16 cellular contexts compared by ENCODE assay signal in the genomic region with DNA sequence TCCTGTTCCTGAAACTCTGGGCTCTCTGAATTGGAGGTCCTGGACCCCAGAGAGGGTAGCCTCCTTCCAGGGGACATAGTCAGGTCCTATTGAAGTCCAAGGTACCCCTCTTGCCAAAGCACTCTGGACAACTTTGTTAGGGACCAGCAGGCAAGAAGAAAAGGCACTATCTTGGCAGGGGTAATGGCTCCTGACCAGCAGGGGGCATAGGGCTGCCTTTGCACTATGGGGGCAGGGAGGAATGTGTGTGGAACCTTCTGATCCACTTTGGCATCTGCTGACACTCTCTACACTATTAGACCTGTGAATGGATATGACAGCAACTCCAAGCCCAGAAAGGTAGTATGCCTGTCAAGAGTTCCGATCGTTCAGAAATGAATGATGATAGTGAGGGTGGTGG.
DNase-seq lines count a peak whose midpoint lies in the region; ATAC-seq and TF ChIP-seq lines count a peak whose summit lies in the region.
"Had no signal": no experiment of that assay in that cellular context is flagged by ENCODE, and none has a peak within 500 bp of the region (broad histone marks: within the 10 kb centered on the region; RNA-seq: fewer than 3 reads in every experiment).

No MANE protein-coding gene starts in this region.

- no peaks in the 10 kb centered on the region for H3K9me3 ChIP-seq in OCI-LY7 (ENCODE audit: low read length)
- H3K9me3 ChIP-seq: neutrophil, sigmoid colon, testis had no signal

- H3K4me3 ChIP-seq in GM12864 (ENCODE audit: low read depth, low read length) (no peak overlapping the region), OCI-LY7 (ENCODE audit: low read depth, low read length, poor library complexity, severe bottlenecking) (no peak overlapping the region)
- H3K4me3 ChIP-seq: sigmoid colon, testis had no signal

- H3K27ac Mint-ChIP-seq in WTC11 = no peak overlapping the region

- no peak overlapping the region for H3K4me2 ChIP-seq in OCI-LY7 (ENCODE audit: low read length)

- H3K9me2 ChIP-seq in OCI-LY7 (ENCODE audit: insufficient read depth, low read length) = no peaks in the 10 kb centered on the region

- no peaks in the 10 kb centered on the region for H3K27me3 Mint-ChIP-seq in WTC11 (ENCODE audit: low read depth)

- no TSS peak for BruUV-seq in OCI-LY7 (replicated peaks; lab: Mats Ljungman, UMichigan)

- intact Hi-C loops in OCI-LY7 (cut with micrococcal nuclease; ENCODE audit: unreplicated experiment) = no loop called here

- H3K27ac ChIP-seq in OCI-LY7 (ENCODE audit: low read depth, low read length, poor library complexity, severe bottlenecking) = no peak overlapping the region
- H3K27ac ChIP-seq: neutrophil, sigmoid colon, testis had no signal

- no peaks in the 10 kb centered on the region for H3K36me3 ChIP-seq in OCI-LY7 (ENCODE audit: insufficient read depth, low read length)
- H3K36me3 ChIP-seq: neutrophil, sigmoid colon had no signal

- H3K9me3 Mint-ChIP-seq in WTC11 = peaks cover 18% of the 10 kb centered on the region

- H3K79me2 ChIP-seq in OCI-LY7 (ENCODE audit: insufficient read depth, low read depth, low read length) = no peaks in the 10 kb centered on the region

- CTCF ChIA-PET in OCI-LY7 (lab: Charles Lee; ENCODE audit: unreplicated experiment) = no interaction called here
- CTCF ChIA-PET in WTC11 (lab: Charles Lee) = no interaction called here

- TF ChIP-seq CTCF in GM12864 (IDR thresholded peaks at IDR 0.05; ENCODE audit: low read depth, low read length, missing control alignments) (peak; percentile 56), OCI-LY7 (conservative IDR thresholded peaks at IDR 0.05; ENCODE audit: low read length) (peak; percentile 60), WTC11 (IDR thresholded peaks at IDR 0.05) (no peak)

- H2AFZ ChIP-seq in OCI-LY7 (ENCODE audit: low read length) = no peak overlapping the region

- no peak for ATAC-seq in WTC11

- H3K4me1 ChIP-seq in OCI-LY7 (ENCODE audit: insufficient read depth, low read length, poor library complexity, severe bottlenecking) = no peaks in the 10 kb centered on the region
- H3K4me1 ChIP-seq: sigmoid colon, testis had no signal

- H4K20me1 ChIP-seq in OCI-LY7 (ENCODE audit: insufficient read depth, low read length) = no peaks in the 10 kb centered on the region

- POLR2A ChIA-PET in OCI-LY7 (lab: Charles Lee) (no interaction called here), WTC11 (lab: Charles Lee) (no interaction called here)

- no peak overlapping the region for H3K4me3 Mint-ChIP-seq in WTC11
- H3K4me3 Mint-ChIP-seq: CD14-positive monocyte had no signal

- DNase-seq in DMS 273 (lab: John Stamatoyannopoulos, UW; ENCODE audit: unreplicated experiment) (peak; percentile 17), DMS 273 treated with DMSO at 0.1 percent for 48 hours (lab: John Stamatoyannopoulos, UW) (no peak), GM12864 (ENCODE audit: low read depth) (no peak), OCI-LY7 (ENCODE audit: low spot score) (no peak), germinal center (ENCODE audit: low spot score) (peak; percentile 3), NCI-H2196 treated with DMSO at 0.1 percent for 48 hours (lab: John Stamatoyannopoulos, UW; ENCODE audit: unreplicated experiment) (no peak), activated gamma-delta T cell treated with Interleukin-2 at 50 U/mL for 16 hours (no peak), WTC11 (ENCODE audit: low spot score) (no peak)
- DNase-seq: 8988T, amygdala, kidney, NCI-H1417, sigmoid colon, testis had no signal

- H3K4me1 Mint-ChIP-seq in WTC11 = peaks cover 8% of the 10 kb centered on the region
- H3K4me1 Mint-ChIP-seq: CD14-positive monocyte had no signal

- no peaks in the 10 kb centered on the region for H3K36me3 Mint-ChIP-seq in WTC11
- H3K36me3 Mint-ChIP-seq: CD14-positive monocyte had no signal

TF ChIP-seq in WTC11, 78 proteins besides CTCF, POLR2A, EP300 and RAD21 (continues in another document):
- TF ChIP-seq ETV6 (CRISPR knock-in tag; IDR thresholded peaks at IDR 0.05) (no peak), NFE2L1 (CRISPR knock-in tag; IDR thresholded peaks at IDR 0.05) (no peak), SP1 (CRISPR knock-in tag; conservative IDR thresholded peaks at IDR 0.05) (no peak), TEAD1 (CRISPR knock-in tag; IDR thresholded peaks at IDR 0.05) (no peak)
- TF ChIP-seq, protein P1, sequence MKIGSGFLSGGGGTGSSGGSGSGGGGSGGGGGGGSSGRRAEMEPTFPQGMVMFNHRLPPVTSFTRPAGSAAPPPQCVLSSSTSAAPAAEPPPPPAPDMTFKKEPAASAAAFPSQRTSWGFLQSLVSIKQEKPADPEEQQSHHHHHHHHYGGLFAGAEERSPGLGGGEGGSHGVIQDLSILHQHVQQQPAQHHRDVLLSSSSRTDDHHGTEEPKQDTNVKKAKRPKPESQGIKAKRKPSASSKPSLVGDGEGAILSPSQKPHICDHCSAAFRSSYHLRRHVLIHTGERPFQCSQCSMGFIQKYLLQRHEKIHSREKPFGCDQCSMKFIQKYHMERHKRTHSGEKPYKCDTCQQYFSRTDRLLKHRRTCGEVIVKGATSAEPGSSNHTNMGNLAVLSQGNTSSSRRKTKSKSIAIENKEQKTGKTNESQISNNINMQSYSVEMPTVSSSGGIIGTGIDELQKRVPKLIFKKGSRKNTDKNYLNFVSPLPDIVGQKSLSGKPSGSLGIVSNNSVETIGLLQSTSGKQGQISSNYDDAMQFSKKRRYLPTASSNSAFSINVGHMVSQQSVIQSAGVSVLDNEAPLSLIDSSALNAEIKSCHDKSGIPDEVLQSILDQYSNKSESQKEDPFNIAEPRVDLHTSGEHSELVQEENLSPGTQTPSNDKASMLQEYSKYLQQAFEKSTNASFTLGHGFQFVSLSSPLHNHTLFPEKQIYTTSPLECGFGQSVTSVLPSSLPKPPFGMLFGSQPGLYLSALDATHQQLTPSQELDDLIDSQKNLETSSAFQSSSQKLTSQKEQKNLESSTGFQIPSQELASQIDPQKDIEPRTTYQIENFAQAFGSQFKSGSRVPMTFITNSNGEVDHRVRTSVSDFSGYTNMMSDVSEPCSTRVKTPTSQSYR (CRISPR knock-in tag; IDR thresholded peaks at IDR 0.05) = no peak
- TF ChIP-seq, protein P2, sequence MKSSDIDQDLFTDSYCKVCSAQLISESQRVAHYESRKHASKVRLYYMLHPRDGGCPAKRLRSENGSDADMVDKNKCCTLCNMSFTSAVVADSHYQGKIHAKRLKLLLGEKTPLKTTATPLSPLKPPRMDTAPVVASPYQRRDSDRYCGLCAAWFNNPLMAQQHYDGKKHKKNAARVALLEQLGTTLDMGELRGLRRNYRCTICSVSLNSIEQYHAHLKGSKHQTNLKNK (CRISPR knock-in tag; IDR thresholded peaks at IDR 0.05) = no peak
- TF ChIP-seq, protein P3, sequence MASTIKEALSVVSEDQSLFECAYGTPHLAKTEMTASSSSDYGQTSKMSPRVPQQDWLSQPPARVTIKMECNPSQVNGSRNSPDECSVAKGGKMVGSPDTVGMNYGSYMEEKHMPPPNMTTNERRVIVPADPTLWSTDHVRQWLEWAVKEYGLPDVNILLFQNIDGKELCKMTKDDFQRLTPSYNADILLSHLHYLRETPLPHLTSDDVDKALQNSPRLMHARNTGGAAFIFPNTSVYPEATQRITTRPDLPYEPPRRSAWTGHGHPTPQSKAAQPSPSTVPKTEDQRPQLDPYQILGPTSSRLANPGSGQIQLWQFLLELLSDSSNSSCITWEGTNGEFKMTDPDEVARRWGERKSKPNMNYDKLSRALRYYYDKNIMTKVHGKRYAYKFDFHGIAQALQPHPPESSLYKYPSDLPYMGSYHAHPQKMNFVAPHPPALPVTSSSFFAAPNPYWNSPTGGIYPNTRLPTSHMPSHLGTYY (CRISPR knock-in tag; IDR thresholded peaks at IDR 0.05) = no peak
- TF ChIP-seq, protein P4, sequence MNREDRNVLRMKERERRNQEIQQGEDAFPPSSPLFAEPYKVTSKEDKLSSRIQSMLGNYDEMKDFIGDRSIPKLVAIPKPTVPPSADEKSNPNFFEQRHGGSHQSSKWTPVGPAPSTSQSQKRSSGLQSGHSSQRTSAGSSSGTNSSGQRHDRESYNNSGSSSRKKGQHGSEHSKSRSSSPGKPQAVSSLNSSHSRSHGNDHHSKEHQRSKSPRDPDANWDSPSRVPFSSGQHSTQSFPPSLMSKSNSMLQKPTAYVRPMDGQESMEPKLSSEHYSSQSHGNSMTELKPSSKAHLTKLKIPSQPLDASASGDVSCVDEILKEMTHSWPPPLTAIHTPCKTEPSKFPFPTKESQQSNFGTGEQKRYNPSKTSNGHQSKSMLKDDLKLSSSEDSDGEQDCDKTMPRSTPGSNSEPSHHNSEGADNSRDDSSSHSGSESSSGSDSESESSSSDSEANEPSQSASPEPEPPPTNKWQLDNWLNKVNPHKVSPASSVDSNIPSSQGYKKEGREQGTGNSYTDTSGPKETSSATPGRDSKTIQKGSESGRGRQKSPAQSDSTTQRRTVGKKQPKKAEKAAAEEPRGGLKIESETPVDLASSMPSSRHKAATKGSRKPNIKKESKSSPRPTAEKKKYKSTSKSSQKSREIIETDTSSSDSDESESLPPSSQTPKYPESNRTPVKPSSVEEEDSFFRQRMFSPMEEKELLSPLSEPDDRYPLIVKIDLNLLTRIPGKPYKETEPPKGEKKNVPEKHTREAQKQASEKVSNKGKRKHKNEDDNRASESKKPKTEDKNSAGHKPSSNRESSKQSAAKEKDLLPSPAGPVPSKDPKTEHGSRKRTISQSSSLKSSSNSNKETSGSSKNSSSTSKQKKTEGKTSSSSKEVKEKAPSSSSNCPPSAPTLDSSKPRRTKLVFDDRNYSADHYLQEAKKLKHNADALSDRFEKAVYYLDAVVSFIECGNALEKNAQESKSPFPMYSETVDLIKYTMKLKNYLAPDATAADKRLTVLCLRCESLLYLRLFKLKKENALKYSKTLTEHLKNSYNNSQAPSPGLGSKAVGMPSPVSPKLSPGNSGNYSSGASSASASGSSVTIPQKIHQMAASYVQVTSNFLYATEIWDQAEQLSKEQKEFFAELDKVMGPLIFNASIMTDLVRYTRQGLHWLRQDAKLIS (CRISPR knock-in tag; IDR thresholded peaks at IDR 0.05; ENCODE audit: borderline replicate concordance) = no peak
- TF ChIP-seq, protein P5, sequence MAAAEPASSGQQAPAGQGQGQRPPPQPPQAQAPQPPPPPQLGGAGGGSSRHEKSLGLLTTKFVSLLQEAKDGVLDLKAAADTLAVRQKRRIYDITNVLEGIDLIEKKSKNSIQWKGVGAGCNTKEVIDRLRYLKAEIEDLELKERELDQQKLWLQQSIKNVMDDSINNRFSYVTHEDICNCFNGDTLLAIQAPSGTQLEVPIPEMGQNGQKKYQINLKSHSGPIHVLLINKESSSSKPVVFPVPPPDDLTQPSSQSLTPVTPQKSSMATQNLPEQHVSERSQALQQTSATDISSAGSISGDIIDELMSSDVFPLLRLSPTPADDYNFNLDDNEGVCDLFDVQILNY (CRISPR knock-in tag; IDR thresholded peaks at IDR 0.05) = no peak

Comparison
In these comparisons a context has a peak if more than half of its experiments do, and no peak if none do; other contexts are left out.
1. DNase-seq: peak in DMS 273 (single experiment) and germinal center (single experiment); none in DMS 273 treated with DMSO at 0.1 percent for 48 hours (single experiment), GM12864 (single experiment), OCI-LY7 (single experiment), NCI-H2196 treated with DMSO at 0.1 percent for 48 hours (single experiment), activated gamma-delta T cell treated with Interleukin-2 at 50 U/mL for 16 hours (single experiment) and WTC11 (single experiment).